ENCODE assay signal across 17 cellular contexts in genomic region chr6:18053555-18054445, GRCh38.
DNase-seq lines count a peak whose midpoint lies in the region; ATAC-seq, FAIRE-seq and TF ChIP-seq lines count a peak whose summit lies in the region.
"Had no signal": no experiment of that assay in that cellular context is flagged by ENCODE, and none has a peak within 500 bp of the region (broad histone marks: within the 10 kb centered on the region; RNA-seq: fewer than 3 reads in every experiment).

No MANE protein-coding gene starts in this region.

- H3K4me3 Mint-ChIP-seq in H9, result no peak overlapping the region
- H3K4me3 Mint-ChIP-seq: immature natural killer cell, nephron had no signal

- no peak overlapping the region for H4K8ac ChIP-seq in H9 (replicated peaks; ENCODE audit: insufficient read length, low read depth, low read length)

- no peak overlapping the region for H3K4me2 ChIP-seq in H9 (ENCODE audit: insufficient read depth, insufficient read length, low read length)
- H3K4me2 ChIP-seq: smooth muscle cell had no signal

- no peak overlapping the region for H2BK5ac ChIP-seq in H9 (ENCODE audit: insufficient read length, low read length)

- H4K5ac ChIP-seq in H9 (ENCODE audit: insufficient read length, low read depth, low read length), result no peak overlapping the region

- no peak overlapping the region for H3K14ac ChIP-seq in H9 (ENCODE audit: insufficient read depth, low read length)

- no peaks in the 10 kb centered on the region for H3K27me3 Mint-ChIP-seq in H9 (ENCODE audit: low read depth)

- no peaks in the 10 kb centered on the region for H3K79me2 ChIP-seq in H9 (ENCODE audit: insufficient read depth, low read length)

- no peak overlapping the region for H2AK5ac ChIP-seq in H9 (ENCODE audit: insufficient read length, low read length)

- peak; percentile 34 for DNase-seq in CD1c-positive myeloid dendritic cell (ENCODE audit: extremely low spot score)
- peak; percentile 31 to 84 for DNase-seq in NOMO-1 (lab: John Stamatoyannopoulos, UW; ENCODE audit: unreplicated experiment in 2 of 2)
- DNase-seq in mucosa of descending colon, result peak in 1 of 3 donors; percentile 52
- DNase-seq in globus pallidus (ENCODE audit: low spot score), result no peak
- DNase-seq in H9, result no peak
- no peak for DNase-seq in SKM-1 (lab: John Stamatoyannopoulos, UW; ENCODE audit: unreplicated experiment)
- DNase-seq in activated CD4-positive, CD25-positive, alpha-beta regulatory T cell treated with anti-CD3 and anti-CD28 coated beads, Interleukin-2, amount 50 U/mL, for 72 hours, result no peak
- DNase-seq: activated CD4-positive, alpha-beta T cell treated with anti-CD3 and anti-CD28 coated beads, Interleukin-2, amount 50 U/mL, for 48 hours; activated gamma-delta T cell treated with Interleukin-2 at 50 U/mL for 16 hours; AML-193; caudate nucleus; immature natural killer cell; NCI-H748 treated with DMSO at 0.1 percent for 48 hours had no signal

- H2BK120ac ChIP-seq in H9 (ENCODE audit: low read depth, low read length, poor library complexity, severe bottlenecking), result no peak overlapping the region

- H3K4me3 ChIP-seq in mucosa of descending colon, result no peak overlapping the region
- H3K4me3 ChIP-seq: smooth muscle cell had no signal

- no peak overlapping the region for H3K9ac ChIP-seq in H9 (ENCODE audit: extremely low read depth, insufficient read length, low read length)

- no peak overlapping the region for H2BK12ac ChIP-seq in H9 (ENCODE audit: insufficient read length, low read depth, low read length)

- H3K9me3 ChIP-seq in mucosa of descending colon, result no peaks in the 10 kb centered on the region
- no peaks in the 10 kb centered on the region for H3K9me3 ChIP-seq in H9 (ENCODE audit: control insufficient read depth, low read depth, low read length)

- H3K36me3 ChIP-seq in mucosa of descending colon (ENCODE audit: low read depth), result no peaks in the 10 kb centered on the region

- H4K20me1 ChIP-seq in H9 (ENCODE audit: control insufficient read depth, insufficient read depth, insufficient read length), result no peaks in the 10 kb centered on the region

- H3K27me3 ChIP-seq in H9 (ENCODE audit: insufficient read depth, low read length), result no peaks in the 10 kb centered on the region

- H2BK20ac ChIP-seq in H9 (ENCODE audit: low read depth, low read length, poor library complexity, severe bottlenecking), result no peak overlapping the region

- H3K9me3 Mint-ChIP-seq in H9, result peaks cover 0 to 2% of the 10 kb centered on the region in 2 experiments; a peak in 1 of 5 replicates
- H3K9me3 Mint-ChIP-seq: immature natural killer cell had no signal

- no peaks in the 10 kb centered on the region for H3K79me1 ChIP-seq in H9 (ENCODE audit: insufficient read depth, low read depth, low read length, poor library complexity, severe bottlenecking)

- WGBS in H9 (ENCODE audit: extremely low coverage, insufficient read length, low lambda C conversion rate), result no CpG with 5 or more reads among the region's 6 CpGs

- peaks cover 2 to 6% of the 10 kb centered on the region in 2 experiments; a peak in 3 of 4 replicates for H3K4me1 Mint-ChIP-seq in H9
- H3K4me1 Mint-ChIP-seq: immature natural killer cell, nephron had no signal

- intact Hi-C loops in mucosa of descending colon (cut with DNase I, micrococcal nuclease), result no loop called here

- H3T11ph ChIP-seq in H9 (ENCODE audit: low read length), result no peak overlapping the region

- peaks cover 0 to 4% (median 0%) of the 10 kb centered on the region in 3 experiments; a peak in 1 of 7 replicates for H3K36me3 Mint-ChIP-seq in H9 (ENCODE audit: insufficient read depth in 1 of 3, low read depth in 3 of 3)
- H3K36me3 Mint-ChIP-seq: immature natural killer cell had no signal

- ATAC-seq in mucosa of descending colon, result peak; percentile 87

- H2AFZ ChIP-seq in H9 (ENCODE audit: low read length), result no peak overlapping the region

- H3K18ac ChIP-seq in H9 (ENCODE audit: insufficient read length, low read depth, low read length), result no peak overlapping the region

- peaks cover 8% of the 10 kb centered on the region for H3K4me1 ChIP-seq in mucosa of descending colon (ENCODE audit: low read depth)
- H3K4me1 ChIP-seq in H9 (ENCODE audit: insufficient read depth, low read length), result no peaks in the 10 kb centered on the region

- H2BK15ac ChIP-seq in H9 (ENCODE audit: low read depth, low read length), result no peak overlapping the region

- no peaks in the 10 kb centered on the region for H3K23me2 ChIP-seq in H9 (ENCODE audit: insufficient read length, low read depth, low read length, poor library complexity, severe bottlenecking)

- FAIRE-seq in colon (lab: Jason Lieb, UNC), result peak; percentile 10
- FAIRE-seq: G401.6 had no signal

- H3K23ac ChIP-seq in H9 (ENCODE audit: insufficient read length, low read depth, low read length), result no peak overlapping the region

- H4K91ac ChIP-seq in H9 (ENCODE audit: insufficient read length, low read depth, low read length), result no peak overlapping the region

- no peak overlapping the region for H3K27ac Mint-ChIP-seq in H9
- H3K27ac Mint-ChIP-seq: immature natural killer cell, nephron had no signal

- no peak overlapping the region for H3K27ac ChIP-seq in H9 (ENCODE audit: insufficient read length, low read depth, low read length)

- no peak overlapping the region for H3K56ac ChIP-seq in H9 (ENCODE audit: insufficient read length, low read depth, low read length)

- H3K4ac ChIP-seq in H9 (ENCODE audit: low read depth, low read length), result no peak overlapping the region

- no peak for TF ChIP-seq CTCF in mucosa of descending colon (IDR thresholded peaks at IDR 0.05)
- no peak for TF ChIP-seq CTCF in H9 (conservative IDR thresholded peaks at IDR 0.05)

Comparison
In these comparisons a context has a peak if more than half of its experiments do, and no peak if none do; other contexts are left out.
1. DNase-seq: peak in CD1c-positive myeloid dendritic cell (single experiment) and NOMO-1 (2 of 2); none in globus pallidus (single experiment), H9 (single experiment), SKM-1 (single experiment) and activated CD4-positive, CD25-positive, alpha-beta regulatory T cell treated with anti-CD3 and anti-CD28 coated beads, Interleukin-2, amount 50 U/mL, for 72 hours (single experiment).